8 cellular contexts compared by ENCODE assay signal in genomic region chr19:45250832-45251451, GRCh38. TPM values are rescaled to one million over a fixed set of nuclear protein-coding genes. Genes with fewer than 3 reads are reported as not detected.
A peak's percentile ranks its signal among the peaks of the same experiment; 100 is the strongest.
DNase-seq lines count a peak whose midpoint lies in the region; ATAC-seq and TF ChIP-seq lines count a peak whose summit lies in the region.

MARK4 (plus strand) TSS chr19:45251271; CDS start chr19:45251589, 318 bp downstream.

- in situ Hi-C loops in Caki2 (cut with HindIII; ENCODE audit: low pct_unique_long_range_greater_than_20kb, low sequenced_read_pairs) = no loop called here

- peak within 1 kb of the TSS; percentile 81 for H3K4me3 ChIP-seq in fibroblast of the aortic adventitia (ENCODE audit: low read depth, low read length)

- intact Hi-C loops in activated T-helper 2 cell treated with anti-CD3 and anti-CD28 coated beads, Interferon-gamma antibody, Interleukin-2, Interleukin-4, amounts not matched to agents 10 μg/mL and 5 μg/mL and 100 μg/mL, durations not matched to agents 14 hours and 24 hours and 36 hours (cut with micrococcal nuclease) = loop anchor here (2.0 to 5.0 kb wide), 2 partner anchors 88 to 226 kb away; no protein-coding TSS in a partner anchor

- DNase-seq in Caki2 (ENCODE audit: low read depth) (no peak), HPDE6-E6E7 (ENCODE audit: extremely low spot score) (peak; percentile 72), RPMI8226 (peak; percentile 63), fibroblast of the aortic adventitia (ENCODE audit: low read depth) (peak; percentile 35)
- DNase-seq in activated T-helper 2 cell treated with anti-CD3 and anti-CD28 coated beads, Interferon-gamma antibody, Interleukin-2, Interleukin-4, amounts not matched to agents 10 μg/mL and 5 μg/mL and 100 μg/mL, durations not matched to agents 14 hours and 24 hours and 36 hours (ENCODE audit: low spot score) = peak; percentile 46
- peak; percentile 43 to 53 for DNase-seq in stimulated activated naive CD8-positive, alpha-beta T cell treated with anti-CD3 and anti-CD28 coated beads, Interleukin-15, amount 100 ng/mL, for 72 hours

- H3K4me1 Mint-ChIP-seq in activated T-helper 2 cell treated with anti-CD3 and anti-CD28 coated beads, Interferon-gamma antibody, Interleukin-2, Interleukin-4, amounts not matched to agents 10 μg/mL and 5 μg/mL and 100 μg/mL, durations not matched to agents 14 hours and 24 hours and 36 hours (ENCODE audit: low read depth) = peaks cover 19% of the 10 kb centered on the region
- peaks cover 30% of the 10 kb centered on the region for H3K4me1 Mint-ChIP-seq in nephron
- peaks cover 52% of the 10 kb centered on the region for H3K4me1 Mint-ChIP-seq in stimulated activated naive CD8-positive, alpha-beta T cell treated with anti-CD3 and anti-CD28 coated beads, Interleukin-15, amount 100 ng/mL, for 72 hours

- H3K27me3 Mint-ChIP-seq in activated T-helper 2 cell treated with anti-CD3 and anti-CD28 coated beads, Interferon-gamma antibody, Interleukin-2, Interleukin-4, amounts not matched to agents 10 μg/mL and 5 μg/mL and 100 μg/mL, durations not matched to agents 14 hours and 24 hours and 36 hours (ENCODE audit: low read depth) = peaks cover 2% of the 10 kb centered on the region
- no peaks in the 10 kb centered on the region for H3K27me3 Mint-ChIP-seq in nephron (ENCODE audit: low read depth)
- H3K27me3 Mint-ChIP-seq in stimulated activated naive CD8-positive, alpha-beta T cell treated with anti-CD3 and anti-CD28 coated beads, Interleukin-15, amount 100 ng/mL, for 72 hours = peaks cover 9% of the 10 kb centered on the region

- no peaks in the 10 kb centered on the region for H3K9me3 Mint-ChIP-seq in activated T-helper 2 cell treated with anti-CD3 and anti-CD28 coated beads, Interferon-gamma antibody, Interleukin-2, Interleukin-4, amounts not matched to agents 10 μg/mL and 5 μg/mL and 100 μg/mL, durations not matched to agents 14 hours and 24 hours and 36 hours
- H3K9me3 Mint-ChIP-seq in nephron = no peaks in the 10 kb centered on the region
- H3K9me3 Mint-ChIP-seq in stimulated activated naive CD8-positive, alpha-beta T cell treated with anti-CD3 and anti-CD28 coated beads, Interleukin-15, amount 100 ng/mL, for 72 hours = no peaks in the 10 kb centered on the region

- TF ChIP-seq CTCF in fibroblast of the aortic adventitia (IDR thresholded peaks at IDR 0.05; ENCODE audit: insufficient read depth, low read length) = no peak
- TF ChIP-seq CTCF in nephron (IDR thresholded peaks at IDR 0.05; ENCODE audit: unreplicated experiment in 3 of 3) = no peak

- H3K27ac Mint-ChIP-seq in activated T-helper 2 cell treated with anti-CD3 and anti-CD28 coated beads, Interferon-gamma antibody, Interleukin-2, Interleukin-4, amounts not matched to agents 10 μg/mL and 5 μg/mL and 100 μg/mL, durations not matched to agents 14 hours and 24 hours and 36 hours = peak within 1 kb of the TSS; percentile 65
- peak within 1 kb of the TSS; percentile 78 to 91 (median 87) for H3K27ac Mint-ChIP-seq in nephron
- H3K27ac Mint-ChIP-seq in stimulated activated naive CD8-positive, alpha-beta T cell treated with anti-CD3 and anti-CD28 coated beads, Interleukin-15, amount 100 ng/mL, for 72 hours = peak within 1 kb of the TSS; percentile 92 to 94

- no peaks in the 10 kb centered on the region for H3K36me3 Mint-ChIP-seq in activated T-helper 2 cell treated with anti-CD3 and anti-CD28 coated beads, Interferon-gamma antibody, Interleukin-2, Interleukin-4, amounts not matched to agents 10 μg/mL and 5 μg/mL and 100 μg/mL, durations not matched to agents 14 hours and 24 hours and 36 hours (ENCODE audit: low read depth)
- H3K36me3 Mint-ChIP-seq in nephron (ENCODE audit: low read depth) = no peaks in the 10 kb centered on the region

- peak; percentile 77 for ATAC-seq in stimulated activated naive CD8-positive, alpha-beta T cell treated with anti-CD3 and anti-CD28 coated beads, Interleukin-15, amount 100 ng/mL, for 72 hours
- no peak for ATAC-seq in GM19397 (IDR thresholded peaks at IDR 0.05; ENCODE audit: unreplicated experiment)

- peak within 1 kb of the TSS; percentile 85 for H3K4me3 Mint-ChIP-seq in activated T-helper 2 cell treated with anti-CD3 and anti-CD28 coated beads, Interferon-gamma antibody, Interleukin-2, Interleukin-4, amounts not matched to agents 10 μg/mL and 5 μg/mL and 100 μg/mL, durations not matched to agents 14 hours and 24 hours and 36 hours (ENCODE audit: low read depth)
- H3K4me3 Mint-ChIP-seq in nephron = peak within 1 kb of the TSS; percentile 88 to 96 (median 95)
- peak within 1 kb of the TSS; percentile 97 for H3K4me3 Mint-ChIP-seq in stimulated activated naive CD8-positive, alpha-beta T cell treated with anti-CD3 and anti-CD28 coated beads, Interleukin-15, amount 100 ng/mL, for 72 hours

RNA-seq across cellular contexts. Expression of gene MARK4, which starts in this region (rescaled TPM):
- 10.4 and 24.1 TPM in 2 replicates for total RNA-seq in Caki2 (2014; rRNA removed; shearing (Covaris generic); ENCODE audit: low replicate concordance)
- total RNA-seq in activated T-helper 2 cell treated with anti-CD3 and anti-CD28 coated beads, Interferon-gamma antibody, Interleukin-2, Interleukin-4, amounts not matched to agents 10 μg/mL and 5 μg/mL and 100 μg/mL, durations not matched to agents 14 hours and 24 hours and 36 hours = 25.6 and 28.9 TPM in 2 replicates
- 9.8 and 17.1 TPM in 2 replicates for total RNA-seq in fibroblast of the aortic adventitia (ENCODE audit: low replicate concordance)
